In the genomic region with DNA sequence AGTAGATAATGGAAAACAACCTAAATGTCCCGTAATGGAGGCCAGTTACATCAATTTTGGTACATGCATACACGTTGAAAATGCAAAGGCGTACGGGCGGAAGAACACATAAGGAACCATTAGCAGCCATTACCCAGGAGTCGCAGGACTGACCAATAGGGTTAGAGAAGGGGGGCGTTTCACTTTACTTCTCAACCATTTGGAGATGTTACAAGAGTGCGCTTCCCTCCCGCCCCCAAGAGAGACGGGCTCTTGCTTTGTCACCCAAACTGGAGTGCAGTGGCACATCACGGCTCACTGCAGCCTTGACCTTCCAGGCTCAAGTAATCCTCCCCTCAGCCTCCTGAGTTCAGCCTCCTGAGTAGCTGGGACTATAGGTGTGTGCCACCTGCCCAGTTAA, we compare ENCODE assay signal across 18 cellular contexts. TPM values are rescaled to one million over a fixed set of nuclear protein-coding genes. Genes with fewer than 3 reads are reported as not detected.
DNase-seq lines count a peak whose midpoint lies in the region; ATAC-seq, FAIRE-seq and TF ChIP-seq lines count a peak whose summit lies in the region.
"Had no signal": no experiment of that assay in that cellular context is flagged by ENCODE, and none has a peak within 500 bp of the region (broad histone marks: within the 10 kb centered on the region; RNA-seq: fewer than 3 reads in every experiment).

No MANE protein-coding gene starts in this region.

- CTCF ChIA-PET in K562 (lab: Yijun Ruan, JAX; ENCODE audit: low intra/inter-chr PET ratio), result no interaction called here

- peaks cover 0 to 8% of the 10 kb centered on the region in 2 experiments; a peak in 2 of 5 replicates for H3K4me1 ChIP-seq in K562 (replicated peaks in 1 of 2; ENCODE audit: control insufficient read depth in 2 of 2, insufficient read depth in 2 of 2, low read length in 2 of 2)
- H3K4me1 ChIP-seq: BLaER1 treated with 17β-estradiol and CSF1 and Interleukin-3, amounts not matched to agents 10 nM and 100 nM had no signal

- no peak overlapping the region for H3K4me3 ChIP-seq in K562
- H3K4me3 ChIP-seq: BLaER1 treated with 17β-estradiol and CSF1 and Interleukin-3, amounts not matched to agents 10 nM and 100 nM; GM12878; GM23338 had no signal

- 1% methylated on average over 11 of the region's 11 CpGs for WGBS in K562 (ENCODE audit: insufficient coverage, low coverage, missing lambda C conversion rate)

- no peaks in the 10 kb centered on the region for H4K20me1 ChIP-seq in K562 (replicated peaks; ENCODE audit: control insufficient read depth, insufficient read depth, low read length)
- H4K20me1 ChIP-seq: BLaER1 treated with 17β-estradiol and CSF1 and Interleukin-3, amounts not matched to agents 10 nM and 100 nM had no signal

- H3K27me3 ChIP-seq in K562 (ENCODE audit: control insufficient read depth in 2 of 2, insufficient read depth in 2 of 2, low read length in 2 of 2), result peaks cover 36 to 74% of the 10 kb centered on the region in 2 experiments
- H3K27me3 ChIP-seq: BLaER1 treated with 17β-estradiol and CSF1 and Interleukin-3, amounts not matched to agents 10 nM and 100 nM had no signal

- H2AFZ ChIP-seq in K562 (ENCODE audit: low read depth, low read length), result no peak overlapping the region
- H2AFZ ChIP-seq: GM23338 had no signal

- BruUV-seq in K562 (replicated peaks; lab: Mats Ljungman, UMichigan), result no TSS peak

- H3K36me3 ChIP-seq in K562 (ENCODE audit: control insufficient read depth, insufficient read depth, low read length), result no peaks in the 10 kb centered on the region
- H3K36me3 ChIP-seq: BLaER1 treated with 17β-estradiol and CSF1 and Interleukin-3, amounts not matched to agents 10 nM and 100 nM had no signal

- H3K27ac ChIP-seq in K562 (ENCODE audit: extremely low read depth, low read depth, low read length), result no peak overlapping the region
- H3K27ac ChIP-seq: BLaER1 treated with 17β-estradiol and CSF1 and Interleukin-3, amounts not matched to agents 10 nM and 100 nM; HL-60 had no signal

- no peaks in the 10 kb centered on the region for H3K79me2 ChIP-seq in K562 (ENCODE audit: control insufficient read depth, insufficient read depth, low read length)

- TF ChIP-seq EP300 in K562 (IDR thresholded peaks at IDR 0.05; ENCODE audit: low read length), result no peak

- POLR2A ChIA-PET in K562 (lab: Yijun Ruan, JAX), result no interaction called here

- ATAC-seq in K562 (peak; percentile 78), GM18867 (IDR thresholded peaks at IDR 0.05; ENCODE audit: unreplicated experiment) (no peak)
- ATAC-seq: CD8-positive, alpha-beta T cell; GM12878; HCT116 had no signal

- TF ChIP-seq RAD21 in K562 (CRISPR knock-in tag; conservative IDR thresholded peaks at IDR 0.05 in 1 of 2, IDR thresholded peaks at IDR 0.05 in 1 of 2), result no peak

- H3K9me3 ChIP-seq in K562 (replicated peaks; ENCODE audit: control insufficient read depth, insufficient read depth, low read depth, low read length), result no peaks in the 10 kb centered on the region
- H3K9me3 ChIP-seq: BLaER1 treated with 17β-estradiol and CSF1 and Interleukin-3, amounts not matched to agents 10 nM and 100 nM had no signal

- no peak for FAIRE-seq in K562 (lab: Jason Lieb, UNC)
- FAIRE-seq: GM12878, H54 had no signal

- no peaks in the 10 kb centered on the region for H3K9me1 ChIP-seq in K562 (ENCODE audit: control insufficient read depth, insufficient read depth, low read length)

- in situ Hi-C loops in K562 (cut with MboI), result no loop called here

- TF ChIP-seq POLR2A in K562 (conservative IDR thresholded peaks at IDR 0.05), result no peak

- H3K9ac ChIP-seq in K562 (ENCODE audit: insufficient read depth in 1 of 2, low read depth in 2 of 2, low read length in 2 of 2), result no peak overlapping the region
- H3K9ac ChIP-seq: BLaER1 treated with 17β-estradiol and CSF1 and Interleukin-3, amounts not matched to agents 10 nM and 100 nM had no signal

- DNase-seq in NCI-H146 treated with DMSO at 0.1 percent for 48 hours (lab: John Stamatoyannopoulos, UW; ENCODE audit: unreplicated experiment) (peak; percentile 26), K562 (ENCODE audit: extremely low read depth in 1 of 4, low spot score in 3 of 4) (peak in 2 of 4 experiments; percentile 18 to 61), retina (peak; percentile 33), mesenteric fat pad (ENCODE audit: low spot score) (no peak)
- DNase-seq in activated effector memory CD4-positive, alpha-beta T cell treated with anti-CD3 and anti-CD28 coated beads, Interleukin-2, amount 50 U/mL, for 16 hours, result no peak
- DNase-seq: Calu3; CD8-positive, alpha-beta T cell; DMS 273 treated with DMSO at 0.1 percent for 48 hours; DND-41; EL; HFFc6 had no signal

- intact Hi-C loops in K562 (cut with micrococcal nuclease), result no loop called here

- H3K4me2 ChIP-seq in K562 (ENCODE audit: insufficient read depth, low read length), result no peak overlapping the region
- H3K4me2 ChIP-seq: BLaER1 treated with 17β-estradiol and CSF1 and Interleukin-3, amounts not matched to agents 10 nM and 100 nM; GM23338 had no signal

- TF ChIP-seq CTCF in K562 (IDR thresholded peaks at IDR 0.05 in 2 of 3, conservative IDR thresholded peaks at IDR 0.05 in 1 of 3; ENCODE audit: insufficient read depth in 2 of 3, low read depth in 1 of 3, low read length in 3 of 3), result no peak

TF ChIP-seq in K562, 482 proteins besides CTCF, POLR2A, EP300 and RAD21:
- TF ChIP-seq ZNF253 (CRISPR knock-in tag; conservative IDR thresholded peaks at IDR 0.05) (no peak), ZNF589 (CRISPR knock-in tag; IDR thresholded peaks at IDR 0.05; ENCODE audit: low read depth) (no peak), STAT5A (IDR thresholded peaks at IDR 0.05; ENCODE audit: borderline replicate concordance, low read length) (no peak), ZNF592 (IDR thresholded peaks at IDR 0.05) (no peak)

RNA-seq across cellular contexts. Expression of gene SLC35C1, which starts 52.8 kb away (rescaled TPM):
- total RNA-seq in K562 (2011; cell fraction: chromatin; rRNA removed; ENCODE audit: low replicate concordance), result 4.6 and 15.0 TPM in 2 replicates
- total RNA-seq in K562 (2011; cell fraction: nucleolus; rRNA removed), result 15.7 and 22.2 TPM in 2 replicates
- total RNA-seq in K562 (2011; cell fraction: nucleoplasm; rRNA removed), result 13.6 and 16.2 TPM in 2 replicates
- 3.6 and 5.4 TPM in 2 replicates for total RNA-seq in K562 (2014; rRNA removed)
- total RNA-seq in K562 (2014; rRNA removed; fragmentation: Illumina TruSeq; extraction: Trizol), result 0.96 and 1.5 TPM in 2 replicates
- total RNA-seq in K562 (2015; rRNA removed; fragmentation: Illumina TruSeq; extraction: Trizol), result 2.4 and 3.0 TPM in 2 replicates
- total RNA-seq in K562 (2021), result 13.1 and 14.9 TPM in 2 replicates
- 1.3 and 2.6 TPM in 2 replicates for polyA plus RNA-seq in K562 (2011; rRNA removed)
- polyA plus RNA-seq in K562 (2011; cell fraction: cytosol; rRNA removed), result 2.8 and 7.0 TPM in 2 replicates
- polyA plus RNA-seq in K562 (2011; cell fraction: nucleus; rRNA removed), result 2.6 and 5.4 TPM in 2 replicates
- 9.2 and 10.4 TPM in 2 replicates for polyA plus RNA-seq in K562 (2012)
- 7.4 and 9.7 TPM in 2 replicates for polyA plus RNA-seq in K562 (2014; fragmentation: Illumina TruSeq; extraction: Trizol)
- under 1 TPM; 0.65 to 0.98 TPM for polyA plus RNA-seq in K562 (2014; fragmentation: Nextera tagmentation; extraction: Ambion mirVana)
- 4.2 and 4.4 TPM in 2 replicates for polyA plus RNA-seq in K562 (2014; rRNA removed)
- polyA minus RNA-seq in K562 (2011; rRNA and poly(A)+ RNA removed), result 2.1 and 2.5 TPM in 2 replicates
- polyA minus RNA-seq in K562 (2011; cell fraction: cytosol; rRNA and poly(A)+ RNA removed), result 13.7 and 13.8 TPM in 2 replicates
- 4.8 and 4.9 TPM in 2 replicates for polyA minus RNA-seq in K562 (2011; cell fraction: nucleus; rRNA and poly(A)+ RNA removed)
- total RNA-seq in mesenteric fat pad, result 81.0 TPM

Comparison
In these comparisons a context has a peak if more than half of its experiments do, and no peak if none do; other contexts are left out.
1. DNase-seq: peak in NCI-H146 treated with DMSO at 0.1 percent for 48 hours (single experiment) and retina (single experiment); none in mesenteric fat pad (single experiment) and activated effector memory CD4-positive, alpha-beta T cell treated with anti-CD3 and anti-CD28 coated beads, Interleukin-2, amount 50 U/mL, for 16 hours (single experiment).